ENCODE assay signal across 8 cellular contexts in the genomic region with DNA sequence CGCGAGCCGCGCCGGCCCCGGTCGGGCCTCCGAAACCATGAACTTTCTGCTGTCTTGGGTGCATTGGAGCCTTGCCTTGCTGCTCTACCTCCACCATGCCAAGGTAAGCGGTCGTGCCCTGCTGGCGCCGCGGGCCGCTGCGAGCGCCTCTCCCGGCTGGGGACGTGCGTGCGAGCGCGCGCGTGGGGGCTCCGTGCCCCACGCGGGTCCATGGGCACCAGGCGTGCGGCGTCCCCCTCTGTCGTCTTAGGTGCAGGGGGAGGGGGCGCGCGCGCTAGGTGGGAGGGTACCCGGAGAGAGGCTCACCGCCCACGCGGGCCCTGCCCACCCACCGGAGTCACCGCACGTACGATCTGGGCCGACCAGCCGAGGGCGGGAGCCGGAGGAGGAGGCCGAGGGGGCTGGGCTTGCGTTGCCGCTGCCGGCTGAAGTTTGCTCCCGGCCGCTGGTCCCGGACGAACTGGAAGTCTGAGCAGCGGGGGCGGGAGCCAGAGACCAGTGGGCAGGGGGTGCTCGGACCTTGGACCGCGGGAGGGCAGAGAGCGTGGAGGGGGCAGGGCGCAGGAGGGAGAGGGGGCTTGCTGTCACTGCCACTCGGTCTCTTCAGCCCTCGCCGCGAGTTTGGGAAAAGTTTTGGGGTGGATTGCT. TPM values are rescaled to one million over a fixed set of nuclear protein-coding genes. Genes with fewer than 3 reads are reported as not detected.
DNase-seq lines count a peak whose midpoint lies in the region; ATAC-seq and TF ChIP-seq lines count a peak whose summit lies in the region.

No MANE protein-coding gene starts in this region.

- H3K9me3 ChIP-seq in SK-N-SH, result no peaks in the 10 kb centered on the region; the same call in 1 of the 2 replicates

- H3K9me3 Mint-ChIP-seq in Calu3 (ENCODE audit: low read depth, unreplicated experiment) (no peaks in the 10 kb centered on the region), progenitor cell of endocrine pancreas (ENCODE audit: low read depth) (no peaks in the 10 kb centered on the region)
- H3K9me3 Mint-ChIP-seq in activated naive CD8-positive, alpha-beta T cell treated with anti-CD3 and anti-CD28 coated beads, Interleukin-2, amount 50 U/mL, for 24 hours, result no peaks in the 10 kb centered on the region

- H2AFZ ChIP-seq in SK-N-SH (ENCODE audit: low read depth), result peak overlapping the region; percentile 91; the same call in 1 of the 2 replicates

- POLR2A ChIA-PET in SK-N-SH (lab: Yijun Ruan, JAX), result interaction anchor here (1.1 to 4.1 kb wide), 12 partner anchors 10 to 311 kb away, joined by 3 to 53 read pairs (median 16); no protein-coding TSS in a partner anchor

- H3K4me3 Mint-ChIP-seq in Calu3 (ENCODE audit: low read depth, unreplicated experiment) (peak overlapping the region; percentile 87), progenitor cell of endocrine pancreas (ENCODE audit: low read depth) (peak overlapping the region; percentile 97)
- peak overlapping the region; percentile 94 for H3K4me3 Mint-ChIP-seq in activated naive CD8-positive, alpha-beta T cell treated with anti-CD3 and anti-CD28 coated beads, Interleukin-2, amount 50 U/mL, for 24 hours

- peak overlapping the region; percentile 85 to 93 for H3K27ac ChIP-seq in SK-N-SH (ENCODE audit: low read depth in 2 of 2, low read length in 1 of 2)

- H3K27me3 Mint-ChIP-seq in Calu3 (ENCODE audit: unreplicated experiment), result no peaks in the 10 kb centered on the region
- peaks cover 5% of the 10 kb centered on the region for H3K27me3 Mint-ChIP-seq in activated naive CD8-positive, alpha-beta T cell treated with anti-CD3 and anti-CD28 coated beads, Interleukin-2, amount 50 U/mL, for 24 hours
- H3K27me3 Mint-ChIP-seq in progenitor cell of endocrine pancreas, result no peaks in the 10 kb centered on the region

- intact Hi-C loops in Calu3 (cut with micrococcal nuclease; ENCODE audit: unreplicated experiment), result loop anchor here (5.0 kb wide), 1 partner anchor 36 kb away; no protein-coding TSS in a partner anchor
- intact Hi-C loops in left cardiac atrium (cut with DNase I), result loop anchor here in 1 of 2 donors (2.0 to 5.0 kb wide), 3 partner anchors 104 to 231 kb away; no protein-coding TSS in a partner anchor

- peak overlapping the region; percentile 99 for H3K4me2 ChIP-seq in SK-N-SH

- CTCF ChIA-PET in Calu3 (lab: Charles Lee), result interaction anchor here (0.7 to 4.1 kb wide), 6 partner anchors 84 to 325 kb away, joined by 3 to 22 read pairs (median 6); a partner anchor contains a TSS
- CTCF ChIA-PET in SK-N-SH (lab: Yijun Ruan, JAX), result interaction anchor here (0.6 to 9.3 kb wide), 16 partner anchors 11 to 307 kb away, joined by 3 to 212 read pairs (median 29); no protein-coding TSS in a partner anchor

- TF ChIP-seq EP300 in SK-N-SH (IDR thresholded peaks at IDR 0.05; ENCODE audit: borderline replicate concordance in 1 of 2, low read depth in 1 of 2, low read length in 1 of 2), result no peak

- H3K9ac ChIP-seq in SK-N-SH, result peak overlapping the region; percentile 93

- H3K79me2 ChIP-seq in SK-N-SH (ENCODE audit: insufficient read depth), result peaks cover 61% of the 10 kb centered on the region

- no peaks in the 10 kb centered on the region for H3K9me2 ChIP-seq in SK-N-SH

- no peaks in the 10 kb centered on the region for H3F3A ChIP-seq in SK-N-SH (replicated peaks; ENCODE audit: insufficient read depth)

- H3K4me1 Mint-ChIP-seq in Calu3 (ENCODE audit: low read depth, unreplicated experiment) (peaks cover 54% of the 10 kb centered on the region), progenitor cell of endocrine pancreas (ENCODE audit: low read depth) (peaks cover 48% of the 10 kb centered on the region)
- peaks cover 48% of the 10 kb centered on the region for H3K4me1 Mint-ChIP-seq in activated naive CD8-positive, alpha-beta T cell treated with anti-CD3 and anti-CD28 coated beads, Interleukin-2, amount 50 U/mL, for 24 hours

- WGBS in SK-N-SH (ENCODE audit: low lambda C conversion rate), result under 1% methylated on average over 19 of the region's 66 CpGs

- BruUV-seq in Calu3 (replicated peaks; lab: Mats Ljungman, UMichigan), result no TSS peak

- DNase-seq in Calu3, result peak; percentile 64
- peak; percentile 72 for DNase-seq in SK-N-SH
- peak; percentile 74 for DNase-seq in activated naive CD8-positive, alpha-beta T cell treated with anti-CD3 and anti-CD28 coated beads, Interleukin-2, amount 50 U/mL, for 24 hours
- peak; percentile 79 for DNase-seq in left cardiac atrium
- peak; percentile 34 for DNase-seq in progenitor cell of endocrine pancreas (ENCODE audit: low spot score, unreplicated experiment)
- no peak for DNase-seq in NCI-H2081 treated with DMSO at 0.1 percent for 48 hours (lab: John Stamatoyannopoulos, UW)

- H4K20me1 ChIP-seq in SK-N-SH (ENCODE audit: insufficient read depth), result peaks cover 36% of the 10 kb centered on the region

- H3K36me3 ChIP-seq in SK-N-SH (replicated peaks in 1 of 2; ENCODE audit: control insufficient read depth in 1 of 2, insufficient read depth in 2 of 2, low read length in 1 of 2), result peaks cover 3 to 8% of the 10 kb centered on the region in 2 experiments

- H3K27ac Mint-ChIP-seq in Calu3 (ENCODE audit: unreplicated experiment) (peak overlapping the region; percentile 95), progenitor cell of endocrine pancreas (peak overlapping the region; percentile 78)
- peak overlapping the region; percentile 94 for H3K27ac Mint-ChIP-seq in activated naive CD8-positive, alpha-beta T cell treated with anti-CD3 and anti-CD28 coated beads, Interleukin-2, amount 50 U/mL, for 24 hours

- H3K36me3 Mint-ChIP-seq in Calu3 (ENCODE audit: insufficient read depth, unreplicated experiment) (peaks cover 73% of the 10 kb centered on the region), progenitor cell of endocrine pancreas (ENCODE audit: insufficient read depth) (peaks cover 6% of the 10 kb centered on the region)
- H3K36me3 Mint-ChIP-seq in activated naive CD8-positive, alpha-beta T cell treated with anti-CD3 and anti-CD28 coated beads, Interleukin-2, amount 50 U/mL, for 24 hours (ENCODE audit: low read depth), result peaks cover 14% of the 10 kb centered on the region

- TF ChIP-seq CTCF in Calu3 (IDR thresholded peaks at IDR 0.05; ENCODE audit: unreplicated experiment) (no peak), SK-N-SH (IDR thresholded peaks at IDR 0.05) (0 out of 2 replicates have a peak, but pooled peaks have one; percentile 10), progenitor cell of endocrine pancreas (IDR thresholded peaks at IDR 0.05; ENCODE audit: unreplicated experiment) (no peak)

- H3K4me3 ChIP-seq in SK-N-SH (ENCODE audit: low read depth in 2 of 2, low read length in 1 of 2), result peak overlapping the region; percentile 94 to 95

- peak; percentile 16 for ATAC-seq in HG02798 (IDR thresholded peaks at IDR 0.05; ENCODE audit: poor library complexity, unreplicated experiment)
- peak; percentile 16 for ATAC-seq in activated naive CD8-positive, alpha-beta T cell treated with anti-CD3 and anti-CD28 coated beads, Interleukin-2, amount 50 U/mL, for 24 hours
- peak; percentile 22 to 23 for ATAC-seq in left cardiac atrium
- ATAC-seq in HG03565 (IDR thresholded peaks at IDR 0.05; ENCODE audit: unreplicated experiment), result no peak

- H3K4me1 ChIP-seq in SK-N-SH (ENCODE audit: control insufficient read depth in 1 of 2, insufficient read depth in 2 of 2, low read depth in 1 of 2, low read length in 1 of 2), result peaks cover 23 to 59% of the 10 kb centered on the region in 2 experiments

- H3K27me3 ChIP-seq in SK-N-SH (ENCODE audit: insufficient read depth), result no peaks in the 10 kb centered on the region

- no peak for TF ChIP-seq RAD21 in SK-N-SH (IDR thresholded peaks at IDR 0.05; ENCODE audit: low read length)

TF ChIP-seq in SK-N-SH, 30 proteins besides CTCF, POLR2A, EP300 and RAD21:
- TF ChIP-seq POLR2AphosphoS5 (IDR thresholded peaks at IDR 0.05; ENCODE audit: low read depth, low read length) (peak; percentile 12; the same call in 1 of the 2 replicates), ELF1 (IDR thresholded peaks at IDR 0.05) (no peak)
TF ChIP-seq in SK-N-SH: peak in this region for 1.

RNA-seq across cellular contexts. Expression of a gene that starts 1.3 kb away (rescaled TPM):
- total RNA-seq in Calu3 (2022) (345 and 407 TPM in 2 replicates), left cardiac atrium (100 to 1,000 TPM; 168 to 212 TPM), progenitor cell of endocrine pancreas (243 and 267 TPM in 2 replicates)
- 81.0 and 130 TPM in 2 replicates for polyA plus RNA-seq in SK-N-SH (2012; rRNA removed)
- polyA plus RNA-seq in SK-N-SH (2012; cell fraction: cytosol; rRNA removed), result 42.6 and 66.6 TPM in 2 replicates
- polyA plus RNA-seq in SK-N-SH (2012; cell fraction: nucleus; rRNA removed), result 412 and 501 TPM in 2 replicates
